Comparison of ENCODE assay signal across 11 cellular contexts in the genomic region with DNA sequence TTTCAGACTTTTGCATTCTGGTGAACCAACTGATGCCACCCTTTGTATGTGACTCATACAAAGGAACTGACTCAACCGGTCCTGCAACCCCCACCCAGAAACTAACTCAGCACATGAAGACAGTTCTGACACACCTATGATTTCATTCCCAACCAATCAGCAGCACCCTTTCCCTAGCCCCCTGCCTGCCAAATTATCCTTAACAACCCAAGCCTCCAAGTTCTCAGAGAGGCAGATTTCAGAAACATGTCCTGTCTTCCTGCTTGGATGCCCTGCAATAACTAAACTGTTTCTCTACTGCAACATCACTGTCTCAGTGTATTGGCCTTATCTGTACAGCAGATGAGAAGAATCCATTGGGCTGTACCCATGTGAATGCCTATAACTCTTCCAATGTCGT.
DNase-seq lines count a peak whose midpoint lies in the region; FAIRE-seq and TF ChIP-seq lines count a peak whose summit lies in the region.
"Had no signal": no experiment of that assay in that cellular context is flagged by ENCODE, and none has a peak within 500 bp of the region (broad histone marks: within the 10 kb centered on the region; RNA-seq: fewer than 3 reads in every experiment).

No MANE protein-coding gene starts in this region.

- peaks cover 8% of the 10 kb centered on the region for H3K9me3 ChIP-seq in PC-9 (ENCODE audit: insufficient read depth, low read depth)
- H3K9me3 ChIP-seq in OCI-LY7 (ENCODE audit: low read length), result peaks cover 13% of the 10 kb centered on the region; the same call in 1 of the 2 replicates

- no peak overlapping the region for H3K4me2 ChIP-seq in PC-9
- H3K4me2 ChIP-seq in OCI-LY7 (ENCODE audit: low read length), result no peak overlapping the region

- no peak overlapping the region for H3K27ac ChIP-seq in PC-9
- no peak overlapping the region for H3K27ac ChIP-seq in OCI-LY7 (ENCODE audit: low read depth, low read length, poor library complexity, severe bottlenecking)
- H3K27ac ChIP-seq: SJSA1 had no signal

- CTCF ChIA-PET in PC-9 (lab: Charles Lee) (no interaction called here), OCI-LY7 (lab: Charles Lee; ENCODE audit: unreplicated experiment) (no interaction called here)

- no TSS peak for BruUV-seq in PC-9 (replicated peaks; lab: Mats Ljungman, UMichigan)
- BruUV-seq in OCI-LY7 (replicated peaks; lab: Mats Ljungman, UMichigan), result no TSS peak

- POLR2A ChIA-PET in PC-9 (lab: Charles Lee; ENCODE audit: unreplicated experiment), result no interaction called here
- POLR2A ChIA-PET in OCI-LY7 (lab: Charles Lee), result interaction anchor here (0.5 kb wide), 1 partner anchor 481 kb away, joined by 4 read pairs; no protein-coding TSS in a partner anchor

- H3K79me2 ChIP-seq in PC-9 (ENCODE audit: low read depth) (no peaks in the 10 kb centered on the region), OCI-LY7 (ENCODE audit: insufficient read depth, low read depth, low read length) (no peaks in the 10 kb centered on the region)

- no peak for TF ChIP-seq CTCF in PC-9 (conservative IDR thresholded peaks at IDR 0.05)
- TF ChIP-seq CTCF in bronchial epithelial cell (IDR thresholded peaks at IDR 0.05; ENCODE audit: insufficient read depth, low read length, severe bottlenecking), result no peak
- TF ChIP-seq CTCF in OCI-LY7 (conservative IDR thresholded peaks at IDR 0.05; ENCODE audit: low read length), result no peak

- FAIRE-seq in bronchial epithelial cell (lab: Jason Lieb, UNC), result peak; percentile 77
- FAIRE-seq: K562 had no signal

- H3K27me3 ChIP-seq in PC-9 (ENCODE audit: insufficient read depth, low read depth) (no peaks in the 10 kb centered on the region), bronchial epithelial cell (ENCODE audit: control insufficient read depth, insufficient read depth, low read length) (no peaks in the 10 kb centered on the region)
- H3K27me3 ChIP-seq: SJSA1 had no signal

- no peaks in the 10 kb centered on the region for H3K4me1 ChIP-seq in PC-9 (replicated peaks; ENCODE audit: insufficient read depth)
- no peaks in the 10 kb centered on the region for H3K4me1 ChIP-seq in OCI-LY7 (ENCODE audit: insufficient read depth, low read length, poor library complexity, severe bottlenecking)

- H3F3A ChIP-seq in PC-9 (ENCODE audit: insufficient read depth, low read depth), result no peaks in the 10 kb centered on the region

- no peaks in the 10 kb centered on the region for H3K36me3 ChIP-seq in PC-9 (ENCODE audit: low read depth)
- H3K36me3 ChIP-seq in bronchial epithelial cell (ENCODE audit: control insufficient read depth, insufficient read depth, low read length), result no peaks in the 10 kb centered on the region
- peaks cover 51% of the 10 kb centered on the region for H3K36me3 ChIP-seq in OCI-LY7 (ENCODE audit: insufficient read depth, low read length)

- DNase-seq in HCEC 1CT (peak; percentile 6), PC-9 (peak; percentile 27 to 40), bronchial epithelial cell (ENCODE audit: low read depth) (peak; percentile 80), OCI-LY7 (ENCODE audit: low spot score) (no peak), hepatic stellate cell (ENCODE audit: low spot score) (no peak), NCI-H446 treated with DMSO at 0.1 percent for 48 hours (lab: John Stamatoyannopoulos, UW) (no peak)
- peak; percentile 31 to 49 for DNase-seq in stimulated activated CD4-positive, alpha-beta T cell treated with anti-CD3 and anti-CD28 coated beads, Interleukin-2, amount 100 ng/mL, for 24 hours
- DNase-seq: NCI-H345, right cardiac atrium had no signal

- H3K4me3 ChIP-seq in PC-9 (no peak overlapping the region), bronchial epithelial cell (ENCODE audit: low read depth, low read length) (no peak overlapping the region), OCI-LY7 (ENCODE audit: low read depth, low read length, poor library complexity, severe bottlenecking) (no peak overlapping the region)
- H3K4me3 ChIP-seq: K562, SJSA1 had no signal

- H2AFZ ChIP-seq in PC-9, result no peak overlapping the region
- no peak overlapping the region for H2AFZ ChIP-seq in OCI-LY7 (ENCODE audit: low read length)

- intact Hi-C loops in PC-9 (cut with micrococcal nuclease; ENCODE audit: unreplicated experiment) (no loop called here), OCI-LY7 (cut with micrococcal nuclease; ENCODE audit: unreplicated experiment) (no loop called here)

- no peaks in the 10 kb centered on the region for H4K20me1 ChIP-seq in PC-9 (ENCODE audit: insufficient read depth)
- H4K20me1 ChIP-seq in OCI-LY7 (ENCODE audit: insufficient read depth, low read length), result no peaks in the 10 kb centered on the region

- H3K9me2 ChIP-seq in PC-9 (ENCODE audit: insufficient read depth) (no peaks in the 10 kb centered on the region), OCI-LY7 (ENCODE audit: insufficient read depth, low read length) (no peaks in the 10 kb centered on the region)

Comparison
In these comparisons a context has a peak if more than half of its experiments do, and no peak if none do; other contexts are left out.
1. DNase-seq: peak in HCEC 1CT (single experiment), PC-9 (2 of 2), bronchial epithelial cell (single experiment) and stimulated activated CD4-positive, alpha-beta T cell treated with anti-CD3 and anti-CD28 coated beads, Interleukin-2, amount 100 ng/mL, for 24 hours (2 of 2); none in OCI-LY7 (single experiment), hepatic stellate cell (single experiment) and NCI-H446 treated with DMSO at 0.1 percent for 48 hours (single experiment).